14 cellular contexts compared by ENCODE assay signal in genomic region chr11:19793356-19793755, GRCh38.
A peak's percentile ranks its signal among the peaks of the same experiment; 100 is the strongest.
DNase-seq lines count a peak whose midpoint lies in the region; ATAC-seq and TF ChIP-seq lines count a peak whose summit lies in the region.
"Had no signal": no experiment of that assay in that cellular context is flagged by ENCODE, and none has a peak within 500 bp of the region (broad histone marks: within the 10 kb centered on the region; RNA-seq: fewer than 3 reads in every experiment).

No MANE protein-coding gene starts in this region.

- H3K9me3 ChIP-seq in hepatocyte (ENCODE audit: low read depth) (no peaks in the 10 kb centered on the region), trophoblast cell (ENCODE audit: insufficient read depth, low read depth, low read length) (no peaks in the 10 kb centered on the region)
- H3K9me3 ChIP-seq: BE2C had no signal

- H3K27me3 ChIP-seq in hepatocyte (no peaks in the 10 kb centered on the region), trophoblast cell (ENCODE audit: insufficient read depth, low read length) (no peaks in the 10 kb centered on the region)

- DNase-seq in DMS153 (lab: John Stamatoyannopoulos, UW): peak; percentile 50
- peak; percentile 47 for DNase-seq in NCI-H2196 (lab: John Stamatoyannopoulos, UW; ENCODE audit: unreplicated experiment)
- no peak for DNase-seq in hepatocyte (ENCODE audit: low spot score)
- no peak for DNase-seq in trophoblast cell
- DNase-seq in sciatic nerve (ENCODE audit: low spot score): no peak
- DNase-seq in activated T-helper 1 cell treated with anti-CD3 and anti-CD28 coated beads, Interleukin-12 subunit alpha, Interleukin-12 subunit beta, Interleukin-2, Interleukin-4 antibody, amounts not matched to agents 30 ng/mL and 10 ng/mL and 1 ng/mL, durations not matched to agents 14 hours and 24 hours and 36 hours (ENCODE audit: low spot score): no peak
- DNase-seq: BE2C, H7, IMR-90, Kasumi-1, NCI-H187 treated with DMSO at 0.1 percent for 48 hours, NCI-H748 treated with DMSO at 0.1 percent for 48 hours, SW 1271 had no signal

- H3K4me3 ChIP-seq in hepatocyte: no peak overlapping the region
- H3K4me3 ChIP-seq in trophoblast cell (ENCODE audit: low read depth, low read length): no peak overlapping the region

- H2BK12ac ChIP-seq in trophoblast cell (ENCODE audit: low read length): no peak overlapping the region

- no peak overlapping the region for H3K9ac ChIP-seq in trophoblast cell (ENCODE audit: low read length)

- H3K4me2 ChIP-seq in hepatocyte (no peak overlapping the region), trophoblast cell (ENCODE audit: low read length) (no peak overlapping the region)

- no peak overlapping the region for H3K23ac ChIP-seq in trophoblast cell (ENCODE audit: low read length)

- peak overlapping the region; percentile 47 for H3K4ac ChIP-seq in trophoblast cell (ENCODE audit: low read depth, low read length)

- H3K27ac Mint-ChIP-seq in activated T-helper 1 cell treated with anti-CD3 and anti-CD28 coated beads, Interleukin-12 subunit alpha, Interleukin-12 subunit beta, Interleukin-2, Interleukin-4 antibody, amounts not matched to agents 30 ng/mL and 10 ng/mL and 1 ng/mL, durations not matched to agents 14 hours and 24 hours and 36 hours: no peak overlapping the region

- no peaks in the 10 kb centered on the region for H3K36me3 Mint-ChIP-seq in activated T-helper 1 cell treated with anti-CD3 and anti-CD28 coated beads, Interleukin-12 subunit alpha, Interleukin-12 subunit beta, Interleukin-2, Interleukin-4 antibody, amounts not matched to agents 30 ng/mL and 10 ng/mL and 1 ng/mL, durations not matched to agents 14 hours and 24 hours and 36 hours (ENCODE audit: low read depth)

- intact Hi-C loops in sciatic nerve (cut with DNase I): no loop called here
- intact Hi-C loops in activated T-helper 1 cell treated with anti-CD3 and anti-CD28 coated beads, Interleukin-12 subunit alpha, Interleukin-12 subunit beta, Interleukin-2, Interleukin-4 antibody, amounts not matched to agents 30 ng/mL and 10 ng/mL and 1 ng/mL, durations not matched to agents 14 hours and 24 hours and 36 hours (cut with micrococcal nuclease): no loop called here

- ATAC-seq in sciatic nerve (no peak), HG03432 (IDR thresholded peaks at IDR 0.05; ENCODE audit: unreplicated experiment) (no peak)

- H3K79me1 ChIP-seq in trophoblast cell (ENCODE audit: low read length): no peaks in the 10 kb centered on the region

- no peak overlapping the region for H4K12ac ChIP-seq in trophoblast cell (ENCODE audit: low read depth, low read length)

- no peak overlapping the region for H2BK5ac ChIP-seq in trophoblast cell (ENCODE audit: low read depth, low read length, poor library complexity)

- H3K4me1 ChIP-seq in hepatocyte (ENCODE audit: insufficient read depth) (peaks cover 41% of the 10 kb centered on the region), trophoblast cell (ENCODE audit: control insufficient read depth in 1 of 2, insufficient read depth in 2 of 2, low read length in 2 of 2) (peaks cover 10 to 24% of the 10 kb centered on the region in 2 experiments)
- H3K4me1 ChIP-seq: BE2C had no signal

- H3K4me1 Mint-ChIP-seq in activated T-helper 1 cell treated with anti-CD3 and anti-CD28 coated beads, Interleukin-12 subunit alpha, Interleukin-12 subunit beta, Interleukin-2, Interleukin-4 antibody, amounts not matched to agents 30 ng/mL and 10 ng/mL and 1 ng/mL, durations not matched to agents 14 hours and 24 hours and 36 hours (ENCODE audit: low read depth): no peaks in the 10 kb centered on the region

- no peaks in the 10 kb centered on the region for H3K9me2 ChIP-seq in hepatocyte (replicated peaks; ENCODE audit: insufficient read depth)

- TF ChIP-seq CTCF in hepatocyte (IDR thresholded peaks at IDR 0.05; ENCODE audit: poor library complexity): no peak

- 75% methylated on average over 4 of the region's 4 CpGs for WGBS in hepatocyte (ENCODE audit: low lambda C conversion rate, missing lambda C conversion rate)
- no CpG with 5 or more reads among the region's 4 CpGs for WGBS in trophoblast cell (ENCODE audit: extremely low coverage, insufficient coverage, insufficient read length)

- no peak overlapping the region for H2BK120ac ChIP-seq in trophoblast cell (ENCODE audit: insufficient read depth, low read length, poor library complexity)

- H3K79me2 ChIP-seq in hepatocyte (peaks cover 51% of the 10 kb centered on the region), trophoblast cell (ENCODE audit: control insufficient read depth, insufficient read depth, low read length, poor library complexity) (no peaks in the 10 kb centered on the region)

- H3K36me3 ChIP-seq in hepatocyte (replicated peaks; ENCODE audit: insufficient read depth, low read depth) (no peaks in the 10 kb centered on the region), trophoblast cell (ENCODE audit: control insufficient read depth in 1 of 2, insufficient read depth in 2 of 2, low read length in 2 of 2) (no peaks in the 10 kb centered on the region)
- H3K36me3 ChIP-seq: BE2C had no signal

- H3K27ac ChIP-seq in hepatocyte: peak overlapping the region; percentile 13
- H3K27ac ChIP-seq in trophoblast cell (ENCODE audit: low read depth, low read length): no peak overlapping the region

- no peak overlapping the region for H3K4me3 Mint-ChIP-seq in activated T-helper 1 cell treated with anti-CD3 and anti-CD28 coated beads, Interleukin-12 subunit alpha, Interleukin-12 subunit beta, Interleukin-2, Interleukin-4 antibody, amounts not matched to agents 30 ng/mL and 10 ng/mL and 1 ng/mL, durations not matched to agents 14 hours and 24 hours and 36 hours

- H3K27me3 Mint-ChIP-seq in activated T-helper 1 cell treated with anti-CD3 and anti-CD28 coated beads, Interleukin-12 subunit alpha, Interleukin-12 subunit beta, Interleukin-2, Interleukin-4 antibody, amounts not matched to agents 30 ng/mL and 10 ng/mL and 1 ng/mL, durations not matched to agents 14 hours and 24 hours and 36 hours (ENCODE audit: insufficient read depth): peaks cover 8% of the 10 kb centered on the region

- peak overlapping the region; percentile 30 for H3K14ac ChIP-seq in trophoblast cell (ENCODE audit: low read length)

- H2AFZ ChIP-seq in hepatocyte (no peak overlapping the region), trophoblast cell (ENCODE audit: insufficient read depth, low read length, poor library complexity) (no peak overlapping the region)

- no peak overlapping the region for H2AK5ac ChIP-seq in trophoblast cell (ENCODE audit: low read length)

- H3K9me3 Mint-ChIP-seq in activated T-helper 1 cell treated with anti-CD3 and anti-CD28 coated beads, Interleukin-12 subunit alpha, Interleukin-12 subunit beta, Interleukin-2, Interleukin-4 antibody, amounts not matched to agents 30 ng/mL and 10 ng/mL and 1 ng/mL, durations not matched to agents 14 hours and 24 hours and 36 hours: no peaks in the 10 kb centered on the region

- no peak overlapping the region for H3K18ac ChIP-seq in trophoblast cell (ENCODE audit: low read length)

- H4K91ac ChIP-seq in trophoblast cell (ENCODE audit: low read depth, low read length): no peak overlapping the region

- H4K20me1 ChIP-seq in hepatocyte (ENCODE audit: insufficient read depth, poor library complexity, severe bottlenecking): no peaks in the 10 kb centered on the region

- H4K8ac ChIP-seq in trophoblast cell (ENCODE audit: low read depth, low read length): no peak overlapping the region

Comparison
In these comparisons a context has a peak if more than half of its experiments do, and no peak if none do; other contexts are left out.
1. DNase-seq: peak in DMS153 (single experiment) and NCI-H2196 (single experiment); none in hepatocyte (single experiment), trophoblast cell (0 of 2), sciatic nerve (single experiment) and activated T-helper 1 cell treated with anti-CD3 and anti-CD28 coated beads, Interleukin-12 subunit alpha, Interleukin-12 subunit beta, Interleukin-2, Interleukin-4 antibody, amounts not matched to agents 30 ng/mL and 10 ng/mL and 1 ng/mL, durations not matched to agents 14 hours and 24 hours and 36 hours (single experiment).